Comparison of ENCODE assay signal across 1 cellular context in the genomic region with DNA sequence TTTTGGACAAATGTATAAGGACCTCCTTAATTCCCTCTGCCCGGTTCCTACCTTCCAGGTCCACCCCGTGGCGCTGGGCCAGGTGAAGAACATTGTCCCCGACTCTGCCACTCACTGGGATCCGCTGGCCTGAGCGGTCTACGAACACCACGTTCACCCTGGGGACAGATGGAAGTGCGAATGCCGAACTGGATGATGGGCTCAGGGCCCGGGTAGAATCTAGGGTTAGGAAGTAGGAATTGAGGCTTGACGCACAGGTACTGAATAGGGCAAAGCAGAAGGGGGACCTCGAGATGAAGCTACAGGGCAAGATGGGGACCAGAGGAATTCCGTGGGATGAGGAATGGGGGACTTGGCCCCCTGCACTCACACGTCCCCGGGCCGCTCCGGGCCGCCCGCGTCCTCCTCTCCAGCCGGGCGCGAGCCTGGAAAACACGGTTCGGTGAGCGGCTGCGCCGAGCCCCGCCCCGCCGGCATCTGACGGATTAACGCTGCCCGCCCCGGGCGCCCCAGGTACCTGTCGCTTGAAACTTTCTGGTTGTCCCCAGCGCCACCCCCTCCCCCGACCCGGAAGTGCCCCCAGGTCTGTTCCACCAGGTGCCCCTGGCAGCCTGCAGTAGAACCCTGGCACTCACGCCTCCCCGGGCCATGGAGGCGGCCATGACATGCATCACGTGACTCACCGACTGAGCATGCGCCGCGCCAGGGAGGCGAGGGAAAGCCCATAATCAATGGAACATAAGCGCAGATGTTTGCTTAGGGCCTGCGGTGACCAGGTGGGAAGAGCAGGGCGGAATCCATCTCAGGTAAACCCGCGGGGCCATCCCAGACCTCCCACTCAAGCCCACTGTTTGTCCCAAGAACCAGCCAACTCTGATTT.
TF ChIP-seq lines count a peak whose summit lies in the region.

A gene (minus strand): TSS at position 681 of the 880 bp plus-strand sequence. CDS start 19 bp downstream, at position 662.

TF ChIP-seq in HepG2, 621 proteins besides CTCF, POLR2A, EP300 and RAD21 (continued from another document and continues in another):
- TF ChIP-seq, protein P1, sequence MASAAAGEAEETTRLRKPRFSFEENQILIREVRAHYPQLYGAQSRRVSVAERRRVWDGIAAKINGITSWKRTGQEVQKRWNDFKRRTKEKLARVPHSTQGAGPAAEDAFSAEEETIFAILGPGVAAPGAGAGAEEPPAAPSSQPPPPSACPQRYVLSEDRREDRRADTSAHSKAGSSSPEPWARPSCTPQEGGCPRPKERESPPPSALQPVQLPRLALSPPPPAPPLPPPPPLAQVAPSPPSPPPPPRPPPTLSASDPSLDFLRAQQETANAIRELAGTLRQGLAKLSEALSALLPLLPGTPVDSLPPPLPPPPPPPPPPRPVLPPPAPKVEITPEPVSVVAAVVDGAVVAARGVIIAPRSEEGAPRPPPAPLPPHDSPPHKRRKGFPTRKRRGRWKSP (CRISPR knock-in tag; IDR thresholded peaks at IDR 0.05), result no peak
- TF ChIP-seq NFIC (IDR thresholded peaks at IDR 0.05; ENCODE audit: low read length) (no peak), ZSCAN9 (CRISPR knock-in tag; IDR thresholded peaks at IDR 0.05; ENCODE audit: borderline replicate concordance) (no peak), HOXA9 (CRISPR knock-in tag; IDR thresholded peaks at IDR 0.05; ENCODE audit: borderline replicate concordance) (0 out of 2 replicates have a peak, but pooled peaks have one; percentile 63), ZNF552 (CRISPR knock-in tag; IDR thresholded peaks at IDR 0.05; ENCODE audit: borderline replicate concordance) (no peak; the same call in 1 of the 2 replicates), NONO (IDR thresholded peaks at IDR 0.05) (no peak), NONO (CRISPR knock-in tag; conservative IDR thresholded peaks at IDR 0.05) (peak; percentile 69; the same call in 1 of the 2 replicates), GTF2F1 (IDR thresholded peaks at IDR 0.05; ENCODE audit: low read length) (peak; percentile 48; the same call in 1 of the 2 replicates), RCOR2 (CRISPR knock-in tag; IDR thresholded peaks at IDR 0.05) (0 out of 2 replicates have a peak, but pooled peaks have one; percentile 28), ZFP1 (CRISPR knock-in tag; IDR thresholded peaks at IDR 0.05) (0 out of 2 replicates have a peak, but pooled peaks have one; percentile 31), ELF3 (CRISPR knock-in tag; IDR thresholded peaks at IDR 0.05) (0 out of 2 replicates have a peak, but pooled peaks have one; percentile 59), SOX5 (CRISPR knock-in tag; IDR thresholded peaks at IDR 0.05; ENCODE audit: borderline replicate concordance) (peak; percentile 19; the same call in 1 of the 2 replicates), ZNF207 (IDR thresholded peaks at IDR 0.05; ENCODE audit: borderline replicate concordance) (0 out of 2 replicates have a peak, but pooled peaks have one; percentile 28), JUND (CRISPR knock-in tag; IDR thresholded peaks at IDR 0.05) (no peak), ZNF598 (CRISPR knock-in tag; IDR thresholded peaks at IDR 0.05; ENCODE audit: borderline replicate concordance) (peak; percentile 33; the same call in 1 of the 2 replicates), AGO2 (optimal IDR thresholded peaks at IDR 0.05; ENCODE audit: low read depth, low read length) (peak; percentile 96), ARNT2 (CRISPR knock-in tag; IDR thresholded peaks at IDR 0.05; ENCODE audit: low read depth) (no peak), ZNF383 (CRISPR knock-in tag; IDR thresholded peaks at IDR 0.05; ENCODE audit: borderline replicate concordance) (peak; percentile 76; the same call in 1 of the 2 replicates), ZSCAN31 (CRISPR knock-in tag; IDR thresholded peaks at IDR 0.05; ENCODE audit: low read depth) (0 out of 2 replicates have a peak, but pooled peaks have one; percentile 41)
- TF ChIP-seq, protein P2, sequence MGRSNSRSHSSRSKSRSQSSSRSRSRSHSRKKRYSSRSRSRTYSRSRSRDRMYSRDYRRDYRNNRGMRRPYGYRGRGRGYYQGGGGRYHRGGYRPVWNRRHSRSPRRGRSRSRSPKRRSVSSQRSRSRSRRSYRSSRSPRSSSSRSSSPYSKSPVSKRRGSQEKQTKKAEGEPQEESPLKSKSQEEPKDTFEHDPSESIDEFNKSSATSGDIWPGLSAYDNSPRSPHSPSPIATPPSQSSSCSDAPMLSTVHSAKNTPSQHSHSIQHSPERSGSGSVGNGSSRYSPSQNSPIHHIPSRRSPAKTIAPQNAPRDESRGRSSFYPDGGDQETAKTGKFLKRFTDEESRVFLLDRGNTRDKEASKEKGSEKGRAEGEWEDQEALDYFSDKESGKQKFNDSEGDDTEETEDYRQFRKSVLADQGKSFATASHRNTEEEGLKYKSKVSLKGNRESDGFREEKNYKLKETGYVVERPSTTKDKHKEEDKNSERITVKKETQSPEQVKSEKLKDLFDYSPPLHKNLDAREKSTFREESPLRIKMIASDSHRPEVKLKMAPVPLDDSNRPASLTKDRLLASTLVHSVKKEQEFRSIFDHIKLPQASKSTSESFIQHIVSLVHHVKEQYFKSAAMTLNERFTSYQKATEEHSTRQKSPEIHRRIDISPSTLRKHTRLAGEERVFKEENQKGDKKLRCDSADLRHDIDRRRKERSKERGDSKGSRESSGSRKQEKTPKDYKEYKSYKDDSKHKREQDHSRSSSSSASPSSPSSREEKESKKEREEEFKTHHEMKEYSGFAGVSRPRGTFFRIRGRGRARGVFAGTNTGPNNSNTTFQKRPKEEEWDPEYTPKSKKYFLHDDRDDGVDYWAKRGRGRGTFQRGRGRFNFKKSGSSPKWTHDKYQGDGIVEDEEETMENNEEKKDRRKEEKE (IDR thresholded peaks at IDR 0.05), result no peak
- TF ChIP-seq, protein P3, sequence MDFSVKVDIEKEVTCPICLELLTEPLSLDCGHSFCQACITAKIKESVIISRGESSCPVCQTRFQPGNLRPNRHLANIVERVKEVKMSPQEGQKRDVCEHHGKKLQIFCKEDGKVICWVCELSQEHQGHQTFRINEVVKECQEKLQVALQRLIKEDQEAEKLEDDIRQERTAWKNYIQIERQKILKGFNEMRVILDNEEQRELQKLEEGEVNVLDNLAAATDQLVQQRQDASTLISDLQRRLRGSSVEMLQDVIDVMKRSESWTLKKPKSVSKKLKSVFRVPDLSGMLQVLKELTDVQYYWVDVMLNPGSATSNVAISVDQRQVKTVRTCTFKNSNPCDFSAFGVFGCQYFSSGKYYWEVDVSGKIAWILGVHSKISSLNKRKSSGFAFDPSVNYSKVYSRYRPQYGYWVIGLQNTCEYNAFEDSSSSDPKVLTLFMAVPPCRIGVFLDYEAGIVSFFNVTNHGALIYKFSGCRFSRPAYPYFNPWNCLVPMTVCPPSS (IDR thresholded peaks at IDR 0.05), result no peak
- TF ChIP-seq, protein P4, sequence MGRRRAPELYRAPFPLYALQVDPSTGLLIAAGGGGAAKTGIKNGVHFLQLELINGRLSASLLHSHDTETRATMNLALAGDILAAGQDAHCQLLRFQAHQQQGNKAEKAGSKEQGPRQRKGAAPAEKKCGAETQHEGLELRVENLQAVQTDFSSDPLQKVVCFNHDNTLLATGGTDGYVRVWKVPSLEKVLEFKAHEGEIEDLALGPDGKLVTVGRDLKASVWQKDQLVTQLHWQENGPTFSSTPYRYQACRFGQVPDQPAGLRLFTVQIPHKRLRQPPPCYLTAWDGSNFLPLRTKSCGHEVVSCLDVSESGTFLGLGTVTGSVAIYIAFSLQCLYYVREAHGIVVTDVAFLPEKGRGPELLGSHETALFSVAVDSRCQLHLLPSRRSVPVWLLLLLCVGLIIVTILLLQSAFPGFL (CRISPR knock-in tag; IDR thresholded peaks at IDR 0.05), result no peak
- TF ChIP-seq, protein P5, sequence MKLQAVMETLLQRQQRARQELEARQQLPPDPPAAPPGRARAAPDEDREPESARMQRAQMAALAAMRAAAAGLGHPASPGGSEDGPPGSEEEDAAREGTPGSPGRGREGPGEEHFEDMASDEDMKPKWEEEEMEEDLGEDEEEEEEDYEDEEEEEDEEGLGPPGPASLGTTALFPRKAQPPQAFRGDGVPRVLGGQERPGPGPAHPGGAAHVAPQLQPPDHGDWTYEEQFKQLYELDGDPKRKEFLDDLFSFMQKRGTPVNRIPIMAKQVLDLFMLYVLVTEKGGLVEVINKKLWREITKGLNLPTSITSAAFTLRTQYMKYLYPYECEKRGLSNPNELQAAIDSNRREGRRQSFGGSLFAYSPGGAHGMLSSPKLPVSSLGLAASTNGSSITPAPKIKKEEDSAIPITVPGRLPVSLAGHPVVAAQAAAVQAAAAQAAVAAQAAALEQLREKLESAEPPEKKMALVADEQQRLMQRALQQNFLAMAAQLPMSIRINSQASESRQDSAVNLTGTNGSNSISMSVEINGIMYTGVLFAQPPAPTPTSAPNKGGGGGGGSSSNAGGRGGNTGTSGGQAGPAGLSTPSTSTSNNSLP (IDR thresholded peaks at IDR 0.05; ENCODE audit: low read depth, low read length), result no peak
- TF ChIP-seq, protein P6, sequence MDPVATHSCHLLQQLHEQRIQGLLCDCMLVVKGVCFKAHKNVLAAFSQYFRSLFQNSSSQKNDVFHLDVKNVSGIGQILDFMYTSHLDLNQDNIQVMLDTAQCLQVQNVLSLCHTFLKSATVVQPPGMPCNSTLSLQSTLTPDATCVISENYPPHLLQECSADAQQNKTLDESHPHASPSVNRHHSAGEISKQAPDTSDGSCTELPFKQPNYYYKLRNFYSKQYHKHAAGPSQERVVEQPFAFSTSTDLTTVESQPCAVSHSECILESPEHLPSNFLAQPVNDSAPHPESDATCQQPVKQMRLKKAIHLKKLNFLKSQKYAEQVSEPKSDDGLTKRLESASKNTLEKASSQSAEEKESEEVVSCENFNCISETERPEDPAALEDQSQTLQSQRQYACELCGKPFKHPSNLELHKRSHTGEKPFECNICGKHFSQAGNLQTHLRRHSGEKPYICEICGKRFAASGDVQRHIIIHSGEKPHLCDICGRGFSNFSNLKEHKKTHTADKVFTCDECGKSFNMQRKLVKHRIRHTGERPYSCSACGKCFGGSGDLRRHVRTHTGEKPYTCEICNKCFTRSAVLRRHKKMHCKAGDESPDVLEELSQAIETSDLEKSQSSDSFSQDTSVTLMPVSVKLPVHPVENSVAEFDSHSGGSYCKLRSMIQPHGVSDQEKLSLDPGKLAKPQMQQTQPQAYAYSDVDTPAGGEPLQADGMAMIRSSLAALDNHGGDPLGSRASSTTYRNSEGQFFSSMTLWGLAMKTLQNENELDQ (CRISPR knock-in tag; IDR thresholded peaks at IDR 0.05; ENCODE audit: borderline replicate concordance), result no peak
- TF ChIP-seq, protein P7, sequence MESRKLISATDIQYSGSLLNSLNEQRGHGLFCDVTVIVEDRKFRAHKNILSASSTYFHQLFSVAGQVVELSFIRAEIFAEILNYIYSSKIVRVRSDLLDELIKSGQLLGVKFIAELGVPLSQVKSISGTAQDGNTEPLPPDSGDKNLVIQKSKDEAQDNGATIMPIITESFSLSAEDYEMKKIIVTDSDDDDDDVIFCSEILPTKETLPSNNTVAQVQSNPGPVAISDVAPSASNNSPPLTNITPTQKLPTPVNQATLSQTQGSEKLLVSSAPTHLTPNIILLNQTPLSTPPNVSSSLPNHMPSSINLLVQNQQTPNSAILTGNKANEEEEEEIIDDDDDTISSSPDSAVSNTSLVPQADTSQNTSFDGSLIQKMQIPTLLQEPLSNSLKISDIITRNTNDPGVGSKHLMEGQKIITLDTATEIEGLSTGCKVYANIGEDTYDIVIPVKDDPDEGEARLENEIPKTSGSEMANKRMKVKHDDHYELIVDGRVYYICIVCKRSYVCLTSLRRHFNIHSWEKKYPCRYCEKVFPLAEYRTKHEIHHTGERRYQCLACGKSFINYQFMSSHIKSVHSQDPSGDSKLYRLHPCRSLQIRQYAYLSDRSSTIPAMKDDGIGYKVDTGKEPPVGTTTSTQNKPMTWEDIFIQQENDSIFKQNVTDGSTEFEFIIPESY (CRISPR knock-in tag; IDR thresholded peaks at IDR 0.05), result peak; percentile 41; the same call in 1 of the 2 replicates
- TF ChIP-seq, protein P8, sequence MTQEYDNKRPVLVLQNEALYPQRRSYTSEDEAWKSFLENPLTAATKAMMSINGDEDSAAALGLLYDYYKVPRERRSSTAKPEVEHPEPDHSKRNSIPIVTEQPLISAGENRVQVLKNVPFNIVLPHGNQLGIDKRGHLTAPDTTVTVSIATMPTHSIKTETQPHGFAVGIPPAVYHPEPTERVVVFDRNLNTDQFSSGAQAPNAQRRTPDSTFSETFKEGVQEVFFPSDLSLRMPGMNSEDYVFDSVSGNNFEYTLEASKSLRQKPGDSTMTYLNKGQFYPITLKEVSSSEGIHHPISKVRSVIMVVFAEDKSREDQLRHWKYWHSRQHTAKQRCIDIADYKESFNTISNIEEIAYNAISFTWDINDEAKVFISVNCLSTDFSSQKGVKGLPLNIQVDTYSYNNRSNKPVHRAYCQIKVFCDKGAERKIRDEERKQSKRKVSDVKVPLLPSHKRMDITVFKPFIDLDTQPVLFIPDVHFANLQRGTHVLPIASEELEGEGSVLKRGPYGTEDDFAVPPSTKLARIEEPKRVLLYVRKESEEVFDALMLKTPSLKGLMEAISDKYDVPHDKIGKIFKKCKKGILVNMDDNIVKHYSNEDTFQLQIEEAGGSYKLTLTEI (CRISPR knock-in tag; conservative IDR thresholded peaks at IDR 0.05), result no peak
- TF ChIP-seq, protein P9, sequence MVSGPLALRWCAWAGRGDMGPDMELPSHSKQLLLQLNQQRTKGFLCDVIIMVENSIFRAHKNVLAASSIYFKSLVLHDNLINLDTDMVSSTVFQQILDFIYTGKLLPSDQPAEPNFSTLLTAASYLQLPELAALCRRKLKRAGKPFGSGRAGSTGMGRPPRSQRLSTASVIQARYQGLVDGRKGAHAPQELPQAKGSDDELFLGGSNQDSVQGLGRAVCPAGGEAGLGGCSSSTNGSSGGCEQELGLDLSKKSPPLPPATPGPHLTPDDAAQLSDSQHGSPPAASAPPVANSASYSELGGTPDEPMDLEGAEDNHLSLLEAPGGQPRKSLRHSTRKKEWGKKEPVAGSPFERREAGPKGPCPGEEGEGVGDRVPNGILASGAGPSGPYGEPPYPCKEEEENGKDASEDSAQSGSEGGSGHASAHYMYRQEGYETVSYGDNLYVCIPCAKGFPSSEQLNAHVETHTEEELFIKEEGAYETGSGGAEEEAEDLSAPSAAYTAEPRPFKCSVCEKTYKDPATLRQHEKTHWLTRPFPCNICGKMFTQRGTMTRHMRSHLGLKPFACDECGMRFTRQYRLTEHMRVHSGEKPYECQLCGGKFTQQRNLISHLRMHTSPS (CRISPR knock-in tag; IDR thresholded peaks at IDR 0.05; ENCODE audit: low read depth), result peak; percentile 75
- TF ChIP-seq, protein P10, sequence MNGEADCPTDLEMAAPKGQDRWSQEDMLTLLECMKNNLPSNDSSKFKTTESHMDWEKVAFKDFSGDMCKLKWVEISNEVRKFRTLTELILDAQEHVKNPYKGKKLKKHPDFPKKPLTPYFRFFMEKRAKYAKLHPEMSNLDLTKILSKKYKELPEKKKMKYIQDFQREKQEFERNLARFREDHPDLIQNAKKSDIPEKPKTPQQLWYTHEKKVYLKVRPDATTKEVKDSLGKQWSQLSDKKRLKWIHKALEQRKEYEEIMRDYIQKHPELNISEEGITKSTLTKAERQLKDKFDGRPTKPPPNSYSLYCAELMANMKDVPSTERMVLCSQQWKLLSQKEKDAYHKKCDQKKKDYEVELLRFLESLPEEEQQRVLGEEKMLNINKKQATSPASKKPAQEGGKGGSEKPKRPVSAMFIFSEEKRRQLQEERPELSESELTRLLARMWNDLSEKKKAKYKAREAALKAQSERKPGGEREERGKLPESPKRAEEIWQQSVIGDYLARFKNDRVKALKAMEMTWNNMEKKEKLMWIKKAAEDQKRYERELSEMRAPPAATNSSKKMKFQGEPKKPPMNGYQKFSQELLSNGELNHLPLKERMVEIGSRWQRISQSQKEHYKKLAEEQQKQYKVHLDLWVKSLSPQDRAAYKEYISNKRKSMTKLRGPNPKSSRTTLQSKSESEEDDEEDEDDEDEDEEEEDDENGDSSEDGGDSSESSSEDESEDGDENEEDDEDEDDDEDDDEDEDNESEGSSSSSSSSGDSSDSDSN (CRISPR knock-in tag; IDR thresholded peaks at IDR 0.05), result peak; percentile 85
- TF ChIP-seq, protein P11, sequence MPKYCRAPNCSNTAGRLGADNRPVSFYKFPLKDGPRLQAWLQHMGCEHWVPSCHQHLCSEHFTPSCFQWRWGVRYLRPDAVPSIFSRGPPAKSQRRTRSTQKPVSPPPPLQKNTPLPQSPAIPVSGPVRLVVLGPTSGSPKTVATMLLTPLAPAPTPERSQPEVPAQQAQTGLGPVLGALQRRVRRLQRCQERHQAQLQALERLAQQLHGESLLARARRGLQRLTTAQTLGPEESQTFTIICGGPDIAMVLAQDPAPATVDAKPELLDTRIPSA (CRISPR knock-in tag; IDR thresholded peaks at IDR 0.05; ENCODE audit: borderline replicate concordance), result 0 out of 2 replicates have a peak, but pooled peaks have one; percentile 48
